In genomic region chr19:54209748-54210494, GRCh38 we compare ENCODE assay signal across 1 cellular context.
TF ChIP-seq lines count a peak whose summit lies in the region.

No MANE protein-coding gene starts in this region.

TF ChIP-seq in K562, 482 proteins besides CTCF, POLR2A, EP300 and RAD21 (continued from another document and continues in another):
- TF ChIP-seq, protein P1, sequence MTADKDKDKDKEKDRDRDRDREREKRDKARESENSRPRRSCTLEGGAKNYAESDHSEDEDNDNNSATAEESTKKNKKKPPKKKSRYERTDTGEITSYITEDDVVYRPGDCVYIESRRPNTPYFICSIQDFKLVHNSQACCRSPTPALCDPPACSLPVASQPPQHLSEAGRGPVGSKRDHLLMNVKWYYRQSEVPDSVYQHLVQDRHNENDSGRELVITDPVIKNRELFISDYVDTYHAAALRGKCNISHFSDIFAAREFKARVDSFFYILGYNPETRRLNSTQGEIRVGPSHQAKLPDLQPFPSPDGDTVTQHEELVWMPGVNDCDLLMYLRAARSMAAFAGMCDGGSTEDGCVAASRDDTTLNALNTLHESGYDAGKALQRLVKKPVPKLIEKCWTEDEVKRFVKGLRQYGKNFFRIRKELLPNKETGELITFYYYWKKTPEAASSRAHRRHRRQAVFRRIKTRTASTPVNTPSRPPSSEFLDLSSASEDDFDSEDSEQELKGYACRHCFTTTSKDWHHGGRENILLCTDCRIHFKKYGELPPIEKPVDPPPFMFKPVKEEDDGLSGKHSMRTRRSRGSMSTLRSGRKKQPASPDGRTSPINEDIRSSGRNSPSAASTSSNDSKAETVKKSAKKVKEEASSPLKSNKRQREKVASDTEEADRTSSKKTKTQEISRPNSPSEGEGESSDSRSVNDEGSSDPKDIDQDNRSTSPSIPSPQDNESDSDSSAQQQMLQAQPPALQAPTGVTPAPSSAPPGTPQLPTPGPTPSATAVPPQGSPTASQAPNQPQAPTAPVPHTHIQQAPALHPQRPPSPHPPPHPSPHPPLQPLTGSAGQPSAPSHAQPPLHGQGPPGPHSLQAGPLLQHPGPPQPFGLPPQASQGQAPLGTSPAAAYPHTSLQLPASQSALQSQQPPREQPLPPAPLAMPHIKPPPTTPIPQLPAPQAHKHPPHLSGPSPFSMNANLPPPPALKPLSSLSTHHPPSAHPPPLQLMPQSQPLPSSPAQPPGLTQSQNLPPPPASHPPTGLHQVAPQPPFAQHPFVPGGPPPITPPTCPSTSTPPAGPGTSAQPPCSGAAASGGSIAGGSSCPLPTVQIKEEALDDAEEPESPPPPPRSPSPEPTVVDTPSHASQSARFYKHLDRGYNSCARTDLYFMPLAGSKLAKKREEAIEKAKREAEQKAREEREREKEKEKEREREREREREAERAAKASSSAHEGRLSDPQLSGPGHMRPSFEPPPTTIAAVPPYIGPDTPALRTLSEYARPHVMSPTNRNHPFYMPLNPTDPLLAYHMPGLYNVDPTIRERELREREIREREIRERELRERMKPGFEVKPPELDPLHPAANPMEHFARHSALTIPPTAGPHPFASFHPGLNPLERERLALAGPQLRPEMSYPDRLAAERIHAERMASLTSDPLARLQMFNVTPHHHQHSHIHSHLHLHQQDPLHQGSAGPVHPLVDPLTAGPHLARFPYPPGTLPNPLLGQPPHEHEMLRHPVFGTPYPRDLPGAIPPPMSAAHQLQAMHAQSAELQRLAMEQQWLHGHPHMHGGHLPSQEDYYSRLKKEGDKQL (CRISPR knock-in tag; IDR thresholded peaks at IDR 0.05; ENCODE audit: borderline replicate concordance): 0 out of 2 replicates have a peak, but pooled peaks have one; percentile 43
- TF ChIP-seq RFX1 (IDR thresholded peaks at IDR 0.05): no peak
- peak; percentile 65; the same call in 1 of the 2 replicates for TF ChIP-seq MITF (IDR thresholded peaks at IDR 0.05)
- TF ChIP-seq ZNF778 (CRISPR knock-in tag; IDR thresholded peaks at IDR 0.05): no peak
- TF ChIP-seq, protein P2, sequence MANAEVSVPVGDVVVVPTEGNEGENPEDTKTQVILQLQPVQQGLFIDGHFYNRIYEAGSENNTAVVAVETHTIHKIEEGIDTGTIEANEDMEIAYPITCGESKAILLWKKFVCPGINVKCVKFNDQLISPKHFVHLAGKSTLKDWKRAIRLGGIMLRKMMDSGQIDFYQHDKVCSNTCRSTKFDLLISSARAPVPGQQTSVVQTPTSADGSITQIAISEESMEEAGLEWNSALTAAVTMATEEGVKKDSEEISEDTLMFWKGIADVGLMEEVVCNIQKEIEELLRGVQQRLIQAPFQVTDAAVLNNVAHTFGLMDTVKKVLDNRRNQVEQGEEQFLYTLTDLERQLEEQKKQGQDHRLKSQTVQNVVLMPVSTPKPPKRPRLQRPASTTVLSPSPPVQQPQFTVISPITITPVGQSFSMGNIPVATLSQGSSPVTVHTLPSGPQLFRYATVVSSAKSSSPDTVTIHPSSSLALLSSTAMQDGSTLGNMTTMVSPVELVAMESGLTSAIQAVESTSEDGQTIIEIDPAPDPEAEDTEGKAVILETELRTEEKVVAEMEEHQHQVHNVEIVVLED (CRISPR knock-in tag; IDR thresholded peaks at IDR 0.05): no peak
- TF ChIP-seq HSF4 (CRISPR knock-in tag; IDR thresholded peaks at IDR 0.05; ENCODE audit: borderline replicate concordance): no peak
- no peak for TF ChIP-seq HEY1 (CRISPR knock-in tag; IDR thresholded peaks at IDR 0.05; ENCODE audit: borderline replicate concordance)
- no peak for TF ChIP-seq CBX5 (IDR thresholded peaks at IDR 0.05; ENCODE audit: borderline replicate concordance, low read depth)
- no peak for TF ChIP-seq GABPA (tag; conservative IDR thresholded peaks at IDR 0.05; ENCODE audit: low read depth)
- TF ChIP-seq HNRNPLL (IDR thresholded peaks at IDR 0.05; ENCODE audit: low read depth, low read length, poor library complexity, severe bottlenecking): no peak
- TF ChIP-seq KAT7 (CRISPR knock-in tag; IDR thresholded peaks at IDR 0.05; ENCODE audit: borderline replicate concordance): peak; percentile 63; the same call in 1 of the 2 replicates
- peak; percentile 88 for TF ChIP-seq POLR2AphosphoS5 (IDR thresholded peaks at IDR 0.05; ENCODE audit: control insufficient read depth, insufficient read depth, low read depth, low read length)
- no peak for TF ChIP-seq ZNF696 (CRISPR knock-in tag; conservative IDR thresholded peaks at IDR 0.05)
- TF ChIP-seq, protein P3, sequence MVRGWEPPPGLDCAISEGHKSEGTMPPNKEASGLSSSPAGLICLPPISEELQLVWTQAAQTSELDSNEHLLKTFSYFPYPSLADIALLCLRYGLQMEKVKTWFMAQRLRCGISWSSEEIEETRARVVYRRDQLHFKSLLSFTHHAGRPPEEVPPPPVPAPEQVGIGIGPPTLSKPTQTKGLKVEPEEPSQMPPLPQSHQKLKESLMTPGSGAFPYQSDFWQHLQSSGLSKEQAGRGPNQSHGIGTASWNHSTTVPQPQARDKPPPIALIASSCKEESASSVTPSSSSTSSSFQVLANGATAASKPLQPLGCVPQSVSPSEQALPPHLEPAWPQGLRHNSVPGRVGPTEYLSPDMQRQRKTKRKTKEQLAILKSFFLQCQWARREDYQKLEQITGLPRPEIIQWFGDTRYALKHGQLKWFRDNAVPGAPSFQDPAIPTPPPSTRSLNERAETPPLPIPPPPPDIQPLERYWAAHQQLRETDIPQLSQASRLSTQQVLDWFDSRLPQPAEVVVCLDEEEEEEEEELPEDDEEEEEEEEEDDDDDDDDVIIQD (CRISPR knock-in tag; IDR thresholded peaks at IDR 0.05): no peak
- TF ChIP-seq, protein P4, sequence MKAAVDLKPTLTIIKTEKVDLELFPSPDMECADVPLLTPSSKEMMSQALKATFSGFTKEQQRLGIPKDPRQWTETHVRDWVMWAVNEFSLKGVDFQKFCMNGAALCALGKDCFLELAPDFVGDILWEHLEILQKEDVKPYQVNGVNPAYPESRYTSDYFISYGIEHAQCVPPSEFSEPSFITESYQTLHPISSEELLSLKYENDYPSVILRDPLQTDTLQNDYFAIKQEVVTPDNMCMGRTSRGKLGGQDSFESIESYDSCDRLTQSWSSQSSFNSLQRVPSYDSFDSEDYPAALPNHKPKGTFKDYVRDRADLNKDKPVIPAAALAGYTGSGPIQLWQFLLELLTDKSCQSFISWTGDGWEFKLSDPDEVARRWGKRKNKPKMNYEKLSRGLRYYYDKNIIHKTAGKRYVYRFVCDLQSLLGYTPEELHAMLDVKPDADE (conservative IDR thresholded peaks at IDR 0.05; ENCODE audit: control insufficient read depth, low read depth, low read length): no peak; the same call in 1 of the 2 replicates
- TF ChIP-seq, protein P5, sequence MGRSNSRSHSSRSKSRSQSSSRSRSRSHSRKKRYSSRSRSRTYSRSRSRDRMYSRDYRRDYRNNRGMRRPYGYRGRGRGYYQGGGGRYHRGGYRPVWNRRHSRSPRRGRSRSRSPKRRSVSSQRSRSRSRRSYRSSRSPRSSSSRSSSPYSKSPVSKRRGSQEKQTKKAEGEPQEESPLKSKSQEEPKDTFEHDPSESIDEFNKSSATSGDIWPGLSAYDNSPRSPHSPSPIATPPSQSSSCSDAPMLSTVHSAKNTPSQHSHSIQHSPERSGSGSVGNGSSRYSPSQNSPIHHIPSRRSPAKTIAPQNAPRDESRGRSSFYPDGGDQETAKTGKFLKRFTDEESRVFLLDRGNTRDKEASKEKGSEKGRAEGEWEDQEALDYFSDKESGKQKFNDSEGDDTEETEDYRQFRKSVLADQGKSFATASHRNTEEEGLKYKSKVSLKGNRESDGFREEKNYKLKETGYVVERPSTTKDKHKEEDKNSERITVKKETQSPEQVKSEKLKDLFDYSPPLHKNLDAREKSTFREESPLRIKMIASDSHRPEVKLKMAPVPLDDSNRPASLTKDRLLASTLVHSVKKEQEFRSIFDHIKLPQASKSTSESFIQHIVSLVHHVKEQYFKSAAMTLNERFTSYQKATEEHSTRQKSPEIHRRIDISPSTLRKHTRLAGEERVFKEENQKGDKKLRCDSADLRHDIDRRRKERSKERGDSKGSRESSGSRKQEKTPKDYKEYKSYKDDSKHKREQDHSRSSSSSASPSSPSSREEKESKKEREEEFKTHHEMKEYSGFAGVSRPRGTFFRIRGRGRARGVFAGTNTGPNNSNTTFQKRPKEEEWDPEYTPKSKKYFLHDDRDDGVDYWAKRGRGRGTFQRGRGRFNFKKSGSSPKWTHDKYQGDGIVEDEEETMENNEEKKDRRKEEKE (IDR thresholded peaks at IDR 0.05; ENCODE audit: borderline replicate concordance in 1 of 2, control insufficient read depth in 1 of 2, low read depth in 2 of 2, low read length in 1 of 2): no peak
- no peak for TF ChIP-seq NR0B1 (IDR thresholded peaks at IDR 0.05; ENCODE audit: partially characterized antibody)
- TF ChIP-seq, protein P6, sequence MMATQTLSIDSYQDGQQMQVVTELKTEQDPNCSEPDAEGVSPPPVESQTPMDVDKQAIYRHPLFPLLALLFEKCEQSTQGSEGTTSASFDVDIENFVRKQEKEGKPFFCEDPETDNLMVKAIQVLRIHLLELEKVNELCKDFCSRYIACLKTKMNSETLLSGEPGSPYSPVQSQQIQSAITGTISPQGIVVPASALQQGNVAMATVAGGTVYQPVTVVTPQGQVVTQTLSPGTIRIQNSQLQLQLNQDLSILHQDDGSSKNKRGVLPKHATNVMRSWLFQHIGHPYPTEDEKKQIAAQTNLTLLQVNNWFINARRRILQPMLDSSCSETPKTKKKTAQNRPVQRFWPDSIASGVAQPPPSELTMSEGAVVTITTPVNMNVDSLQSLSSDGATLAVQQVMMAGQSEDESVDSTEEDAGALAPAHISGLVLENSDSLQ (IDR thresholded peaks at IDR 0.05): peak; percentile 51
- peak; percentile 41 for TF ChIP-seq FOSL1 (tag; conservative IDR thresholded peaks at IDR 0.05)
- TF ChIP-seq, protein P7, sequence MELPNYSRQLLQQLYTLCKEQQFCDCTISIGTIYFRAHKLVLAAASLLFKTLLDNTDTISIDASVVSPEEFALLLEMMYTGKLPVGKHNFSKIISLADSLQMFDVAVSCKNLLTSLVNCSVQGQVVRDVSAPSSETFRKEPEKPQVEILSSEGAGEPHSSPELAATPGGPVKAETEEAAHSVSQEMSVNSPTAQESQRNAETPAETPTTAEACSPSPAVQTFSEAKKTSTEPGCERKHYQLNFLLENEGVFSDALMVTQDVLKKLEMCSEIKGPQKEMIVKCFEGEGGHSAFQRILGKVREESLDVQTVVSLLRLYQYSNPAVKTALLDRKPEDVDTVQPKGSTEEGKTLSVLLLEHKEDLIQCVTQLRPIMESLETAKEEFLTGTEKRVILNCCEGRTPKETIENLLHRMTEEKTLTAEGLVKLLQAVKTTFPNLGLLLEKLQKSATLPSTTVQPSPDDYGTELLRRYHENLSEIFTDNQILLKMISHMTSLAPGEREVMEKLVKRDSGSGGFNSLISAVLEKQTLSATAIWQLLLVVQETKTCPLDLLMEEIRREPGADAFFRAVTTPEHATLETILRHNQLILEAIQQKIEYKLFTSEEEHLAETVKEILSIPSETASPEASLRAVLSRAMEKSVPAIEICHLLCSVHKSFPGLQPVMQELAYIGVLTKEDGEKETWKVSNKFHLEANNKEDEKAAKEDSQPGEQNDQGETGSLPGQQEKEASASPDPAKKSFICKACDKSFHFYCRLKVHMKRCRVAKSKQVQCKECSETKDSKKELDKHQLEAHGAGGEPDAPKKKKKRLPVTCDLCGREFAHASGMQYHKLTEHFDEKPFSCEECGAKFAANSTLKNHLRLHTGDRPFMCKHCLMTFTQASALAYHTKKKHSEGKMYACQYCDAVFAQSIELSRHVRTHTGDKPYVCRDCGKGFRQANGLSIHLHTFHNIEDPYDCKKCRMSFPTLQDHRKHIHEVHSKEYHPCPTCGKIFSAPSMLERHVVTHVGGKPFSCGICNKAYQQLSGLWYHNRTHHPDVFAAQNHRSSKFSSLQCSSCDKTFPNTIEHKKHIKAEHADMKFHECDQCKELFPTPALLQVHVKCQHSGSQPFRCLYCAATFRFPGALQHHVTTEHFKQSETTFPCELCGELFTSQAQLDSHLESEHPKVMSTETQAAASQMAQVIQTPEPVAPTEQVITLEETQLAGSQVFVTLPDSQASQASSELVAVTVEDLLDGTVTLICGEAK (IDR thresholded peaks at IDR 0.05): no peak
- TF ChIP-seq, protein P7 (CRISPR knock-in tag; IDR thresholded peaks at IDR 0.05): no peak
- no peak for TF ChIP-seq ZFP30 (CRISPR knock-in tag; IDR thresholded peaks at IDR 0.05; ENCODE audit: borderline replicate concordance)
- no peak for TF ChIP-seq FOXM1 (IDR thresholded peaks at IDR 0.05; ENCODE audit: low read depth)
- no peak for TF ChIP-seq FOXM1 (CRISPR knock-in tag; IDR thresholded peaks at IDR 0.05; ENCODE audit: low read depth)
- TF ChIP-seq KLF16 (IDR thresholded peaks at IDR 0.05): peak; percentile 65; the same call in 1 of the 2 replicates
